9 cellular contexts compared by ENCODE assay signal in the genomic region with DNA sequence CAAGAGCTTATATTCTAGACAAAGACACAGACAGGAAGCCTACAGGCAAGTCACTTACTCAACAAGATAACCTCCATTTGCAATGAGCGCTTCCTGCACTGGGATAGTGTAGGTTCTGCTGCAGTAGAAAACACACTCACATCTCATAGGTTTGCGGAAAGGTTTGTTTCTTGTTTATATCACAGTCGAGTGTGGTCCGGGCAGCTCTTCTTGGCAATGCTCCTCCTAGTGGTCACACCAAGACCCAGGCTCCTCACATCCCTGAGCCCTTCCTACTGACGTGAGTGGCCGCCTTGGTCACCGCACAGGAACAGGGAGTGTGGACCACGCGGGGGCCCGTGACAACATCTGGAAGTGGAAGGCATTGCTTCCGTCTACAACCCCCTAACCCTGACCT. TPM values are rescaled to one million over a fixed set of nuclear protein-coding genes. Genes with fewer than 3 reads are reported as not detected.
DNase-seq lines count a peak whose midpoint lies in the region; ATAC-seq and TF ChIP-seq lines count a peak whose summit lies in the region.
"Had no signal": no experiment of that assay in that cellular context is flagged by ENCODE, and none has a peak within 500 bp of the region (broad histone marks: within the 10 kb centered on the region; RNA-seq: fewer than 3 reads in every experiment).

No MANE protein-coding gene starts in this region.

- no peaks in the 10 kb centered on the region for H3F3A ChIP-seq in neural progenitor cell (ENCODE audit: low read depth)

- peaks cover 19% of the 10 kb centered on the region for H3K4me1 Mint-ChIP-seq in neural progenitor cell

- ATAC-seq in HG03097 (IDR thresholded peaks at IDR 0.05; ENCODE audit: low FRiP score, unreplicated experiment): no peak

- peak overlapping the region; percentile 94 for H2AFZ ChIP-seq in neural progenitor cell (replicated peaks)

- DNase-seq in ELF-1 (ENCODE audit: low read depth, low spot score) (peak; percentile 73), NCI-H187 (lab: John Stamatoyannopoulos, UW) (peak; percentile 21 to 59), choroid plexus epithelial cell (ENCODE audit: low read depth) (peak; percentile 48), neural progenitor cell (ENCODE audit: low spot score) (peak; percentile 77), NCI-H774 (lab: John Stamatoyannopoulos, UW) (no peak), activated T-cell treated with anti-CD3 and anti-CD28 coated beads for 4 hours (no peak), T-helper 9 cell (no peak)

- no peak overlapping the region for H3K27ac Mint-ChIP-seq in neural progenitor cell
- H3K27ac Mint-ChIP-seq: dendritic cell treated with granulocyte-macrophage colony-stimulating factor and Interleukin-4, amounts not matched to agents 40 ng/mL and 50 ng/mL, for 4 days had no signal

- no peaks in the 10 kb centered on the region for H4K20me1 ChIP-seq in neural progenitor cell (ENCODE audit: low read depth)

- H3K27ac ChIP-seq in neural progenitor cell: no peak overlapping the region

- no peaks in the 10 kb centered on the region for H3K36me3 Mint-ChIP-seq in neural progenitor cell

- peaks cover 10% of the 10 kb centered on the region for H3K9me3 Mint-ChIP-seq in neural progenitor cell
- H3K9me3 Mint-ChIP-seq: dendritic cell treated with granulocyte-macrophage colony-stimulating factor and Interleukin-4, amounts not matched to agents 40 ng/mL and 50 ng/mL, for 4 days had no signal

- H3K4me3 Mint-ChIP-seq in neural progenitor cell: no peak overlapping the region
- H3K4me3 Mint-ChIP-seq: dendritic cell treated with granulocyte-macrophage colony-stimulating factor and Interleukin-4, amounts not matched to agents 40 ng/mL and 50 ng/mL, for 4 days had no signal

- H3K9me3 ChIP-seq in neural progenitor cell (ENCODE audit: low read depth): no peaks in the 10 kb centered on the region

- peaks cover 16% of the 10 kb centered on the region for H3K27me3 ChIP-seq in neural progenitor cell

- peaks cover 5% of the 10 kb centered on the region for H3K4me1 ChIP-seq in neural progenitor cell

- H3K4me2 ChIP-seq in neural progenitor cell: peak overlapping the region; percentile 37

- H3K36me3 ChIP-seq in neural progenitor cell: no peaks in the 10 kb centered on the region

- H3K9ac ChIP-seq in neural progenitor cell: no peak overlapping the region

- TF ChIP-seq CTCF in choroid plexus epithelial cell (conservative IDR thresholded peaks at IDR 0.05; ENCODE audit: low read depth, low read length): peak; percentile 61
- TF ChIP-seq CTCF in neural progenitor cell (IDR thresholded peaks at IDR 0.05): peak; percentile 72

- H3K79me2 ChIP-seq in neural progenitor cell (ENCODE audit: low read depth): no peaks in the 10 kb centered on the region

- peaks cover 9% of the 10 kb centered on the region for H3K27me3 Mint-ChIP-seq in neural progenitor cell (ENCODE audit: insufficient read depth, low read depth)

- H3K4me3 ChIP-seq in choroid plexus epithelial cell (ENCODE audit: low read depth, low read length) (no peak overlapping the region), neural progenitor cell (no peak overlapping the region)

RNA-seq across cellular contexts. Expression of a gene that starts 48.0 kb away (rescaled TPM):
- total RNA-seq in neural progenitor cell (ENCODE audit: low replicate concordance): 0.30 and 1.6 TPM in 2 replicates

Comparison
In these comparisons a context has a peak if more than half of its experiments do, and no peak if none do; other contexts are left out.
1. DNase-seq: peak in ELF-1 (single experiment), NCI-H187 (2 of 2), choroid plexus epithelial cell (single experiment) and neural progenitor cell (single experiment); none in NCI-H774 (single experiment), activated T-cell treated with anti-CD3 and anti-CD28 coated beads for 4 hours (single experiment) and T-helper 9 cell (single experiment).